Comparison of ENCODE assay signal across 8 cellular contexts in the genomic region with DNA sequence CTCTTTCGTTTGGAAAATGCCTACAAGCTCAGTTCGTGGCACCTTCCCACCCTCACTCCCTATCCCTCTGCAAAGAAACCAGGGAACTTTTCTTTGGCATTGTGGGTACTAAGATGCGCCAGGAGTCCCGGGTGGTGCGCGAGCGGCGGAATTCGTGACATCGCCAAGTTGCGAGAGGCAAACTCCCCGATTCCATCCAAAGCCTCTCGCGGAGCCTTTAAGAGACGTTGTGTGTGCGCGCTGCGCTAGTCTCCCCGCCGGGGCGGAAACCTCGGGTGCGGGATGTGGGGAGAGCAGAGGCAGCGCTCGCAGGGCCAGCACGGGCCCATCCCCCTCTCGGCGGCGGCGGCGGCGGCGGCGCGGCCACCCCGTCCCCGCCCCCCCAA. TPM values are rescaled to one million over a fixed set of nuclear protein-coding genes. Genes with fewer than 3 reads are reported as not detected.
DNase-seq lines count a peak whose midpoint lies in the region; ATAC-seq and TF ChIP-seq lines count a peak whose summit lies in the region.

No MANE protein-coding gene starts in this region.

- H3K4me1 ChIP-seq in right cardiac atrium (ENCODE audit: control insufficient read depth, insufficient read depth, low read length) = no peaks in the 10 kb centered on the region

- peaks cover 18 to 23% of the 10 kb centered on the region in 2 donors for H3K36me3 Mint-ChIP-seq in CD14-positive monocyte
- H3K36me3 Mint-ChIP-seq in activated naive CD8-positive, alpha-beta T cell treated with anti-CD3 and anti-CD28 coated beads for 36 hours = peaks cover 2% of the 10 kb centered on the region

- peak overlapping the region; percentile 74 to 89 for H3K4me3 Mint-ChIP-seq in CD14-positive monocyte
- H3K4me3 Mint-ChIP-seq in activated naive CD8-positive, alpha-beta T cell treated with anti-CD3 and anti-CD28 coated beads for 36 hours = peak overlapping the region; percentile 34

- under 1% methylated on average over 37 of the region's 37 CpGs for WGBS in right cardiac atrium

- peaks cover 64 to 92% (median 92%) of the 10 kb centered on the region in 3 donors for H3K27me3 Mint-ChIP-seq in CD14-positive monocyte (ENCODE audit: low read depth in 3 of 3)
- peaks cover 93% of the 10 kb centered on the region for H3K27me3 Mint-ChIP-seq in activated naive CD8-positive, alpha-beta T cell treated with anti-CD3 and anti-CD28 coated beads for 36 hours

- peak overlapping the region; percentile 91 for H3K27ac ChIP-seq in right cardiac atrium (ENCODE audit: low read length)

- intact Hi-C loops in CD14-positive monocyte (cut with micrococcal nuclease) (no loop called here), right cardiac atrium (cut with DNase I) (loop anchor here in 1 of 4 donors (10.0 kb wide), 1 partner anchor 855 kb away; no protein-coding TSS in a partner anchor)

- no peaks in the 10 kb centered on the region for H3K27me3 ChIP-seq in right cardiac atrium (ENCODE audit: control insufficient read depth, insufficient read depth)

- ATAC-seq in GM19395 (IDR thresholded peaks at IDR 0.05; ENCODE audit: unreplicated experiment) (peak; percentile 48), right cardiac atrium (peak in 1 of 2 donors; percentile 54), HG03097 (IDR thresholded peaks at IDR 0.05; ENCODE audit: low FRiP score, unreplicated experiment) (no peak)

- H3K9me3 Mint-ChIP-seq in CD14-positive monocyte = peaks cover 15 to 61% (median 46%) of the 10 kb centered on the region in 7 donors
- H3K9me3 Mint-ChIP-seq in activated naive CD8-positive, alpha-beta T cell treated with anti-CD3 and anti-CD28 coated beads for 36 hours = peaks cover 4% of the 10 kb centered on the region

- H3K4me1 Mint-ChIP-seq in CD14-positive monocyte = peaks cover 30% of the 10 kb centered on the region
- H3K4me1 Mint-ChIP-seq in activated naive CD8-positive, alpha-beta T cell treated with anti-CD3 and anti-CD28 coated beads for 36 hours = peaks cover 13% of the 10 kb centered on the region

- H3K27ac Mint-ChIP-seq in CD14-positive monocyte = no peak overlapping the region
- no peak overlapping the region for H3K27ac Mint-ChIP-seq in activated naive CD8-positive, alpha-beta T cell treated with anti-CD3 and anti-CD28 coated beads for 36 hours

- no peaks in the 10 kb centered on the region for H3K9me3 ChIP-seq in right cardiac atrium (ENCODE audit: control insufficient read depth, low read length)

- DNase-seq in CD14-positive monocyte (ENCODE audit: low spot score) (no peak), LHCN-M2 (ENCODE audit: low read depth) (peak; percentile 87), right cardiac atrium (peak in 2 of 3 donors; percentile 84 to 92), skeletal muscle cell (ENCODE audit: low read depth) (no peak), NCI-H1436 treated with DMSO at 0.1 percent for 48 hours (lab: John Stamatoyannopoulos, UW) (no peak)
- DNase-seq in activated naive CD8-positive, alpha-beta T cell treated with anti-CD3 and anti-CD28 coated beads for 36 hours = no peak

- H3K4me3 ChIP-seq in right cardiac atrium (ENCODE audit: low read length) (peak overlapping the region; percentile 65), skeletal muscle cell (ENCODE audit: low read depth, low read length) (peak overlapping the region; percentile 61)

- TF ChIP-seq CTCF in CD14-positive monocyte (IDR thresholded peaks at IDR 0.05) = no peak

RNA-seq across cellular contexts. Expression of a gene that starts 0.4 kb away (rescaled TPM):
- polyA plus RNA-seq in CD14-positive monocyte = not detected
- 8.5 and 11.6 TPM in 2 replicates for total RNA-seq in LHCN-M2 (2014; rRNA removed)
- polyA plus RNA-seq in LHCN-M2 (2012) = 34.8 TPM
- total RNA-seq in activated naive CD8-positive, alpha-beta T cell treated with anti-CD3 and anti-CD28 coated beads for 36 hours = not detected
- 10 to 100 TPM; 44.3 to 68.6 (median 54.8) TPM for total RNA-seq in right cardiac atrium
- polyA plus RNA-seq in right cardiac atrium = 43.0 TPM

Comparison
In these comparisons a context has a peak if more than half of its experiments do, and no peak if none do; other contexts are left out.
1. DNase-seq: peak in LHCN-M2 (single experiment) and right cardiac atrium (2 of 3); none in CD14-positive monocyte (single experiment), activated naive CD8-positive, alpha-beta T cell treated with anti-CD3 and anti-CD28 coated beads for 36 hours (single experiment), skeletal muscle cell (single experiment) and NCI-H1436 treated with DMSO at 0.1 percent for 48 hours (single experiment).